In genomic region chr1:26771285-26771642, GRCh38 we compare ENCODE assay signal across 9 cellular contexts. TPM values are rescaled to one million over a fixed set of nuclear protein-coding genes. Genes with fewer than 3 reads are reported as not detected.
A peak's percentile ranks its signal among the peaks of the same experiment; 100 is the strongest.
DNase-seq lines count a peak whose midpoint lies in the region; ATAC-seq, FAIRE-seq and TF ChIP-seq lines count a peak whose summit lies in the region.
"Had no signal": no experiment of that assay in that cellular context is flagged by ENCODE, and none has a peak within 500 bp of the region (broad histone marks: within the 10 kb centered on the region; RNA-seq: fewer than 3 reads in every experiment).

No MANE protein-coding gene starts in this region.

- H3K4me1 Mint-ChIP-seq in activated T-cell treated with anti-CD3 and anti-CD28 coated beads, Interleukin-2, amount 50 U/mL, for 72 hours (ENCODE audit: low read depth) = peaks cover 38% of the 10 kb centered on the region

- H3K9me3 ChIP-seq in GM12878 (replicated peaks; ENCODE audit: control insufficient read depth, insufficient read depth, low read length) = no peaks in the 10 kb centered on the region
- H3K9me3 ChIP-seq in mesenchymal stem cell (ENCODE audit: control insufficient read depth, low read length) = no peaks in the 10 kb centered on the region
- H3K9me3 ChIP-seq in transverse colon = no peaks in the 10 kb centered on the region
- H3K9me3 ChIP-seq in thyroid gland = no peaks in the 10 kb centered on the region

- peaks cover 61 to 77% of the 10 kb centered on the region in 2 experiments for H3K36me3 ChIP-seq in GM12878 (ENCODE audit: control insufficient read depth in 2 of 2, insufficient read depth in 2 of 2, low read length in 1 of 2)
- H3K36me3 ChIP-seq in mesenchymal stem cell (ENCODE audit: control insufficient read depth in 1 of 2, insufficient read depth in 2 of 2, low read depth in 1 of 2, low read length in 2 of 2) = peaks cover 49 to 84% of the 10 kb centered on the region in 2 experiments
- H3K36me3 ChIP-seq in transverse colon = peaks cover 0 to 84% (median 33%) of the 10 kb centered on the region in 4 donors
- peaks cover 78 to 91% of the 10 kb centered on the region in 2 donors for H3K36me3 ChIP-seq in thyroid gland

- H2BK12ac ChIP-seq in mesenchymal stem cell (ENCODE audit: low read length in 2 of 2) = no peak overlapping the region

- no peak overlapping the region for H3K9ac ChIP-seq in GM12878 (ENCODE audit: control insufficient read depth, insufficient read depth, low read length)
- peak overlapping the region; percentile 85 for H3K9ac ChIP-seq in mesenchymal stem cell (ENCODE audit: low read length)

- TF ChIP-seq RAD21 in GM12878 (IDR thresholded peaks at IDR 0.05; ENCODE audit: insufficient read depth, low read depth, low read length) = no peak

- H3K14ac ChIP-seq in mesenchymal stem cell (ENCODE audit: low read length in 2 of 2) = no peak overlapping the region

- no peak overlapping the region for H2BK120ac ChIP-seq in mesenchymal stem cell (ENCODE audit: low read depth, low read length)

- peak overlapping the region; percentile 21 for H2BK15ac ChIP-seq in mesenchymal stem cell (ENCODE audit: low read depth, poor library complexity, severe bottlenecking)

- no peak for DNase-seq in activated T-cell treated with anti-CD3 and anti-CD28 coated beads, Interleukin-2, amount 50 U/mL, for 72 hours
- no peak for DNase-seq in activated T-cell treated with anti-CD3 and anti-CD28 coated beads, Interleukin-2, amount 50 U/mL, for 48 hours
- DNase-seq in GM12878 (ENCODE audit: low read depth, low spot score) = no peak
- no peak for DNase-seq in mesenchymal stem cell
- DNase-seq in transverse colon = no peak
- no peak for DNase-seq in HK-2 (ENCODE audit: unreplicated experiment)
- DNase-seq in islet precursor cell = no peak
- DNase-seq in thyroid gland = no peak

- no peaks in the 10 kb centered on the region for H3K27me3 Mint-ChIP-seq in activated T-cell treated with anti-CD3 and anti-CD28 coated beads, Interleukin-2, amount 50 U/mL, for 72 hours (ENCODE audit: low read depth)

- H4K91ac ChIP-seq in mesenchymal stem cell (ENCODE audit: low read length) = peak overlapping the region; percentile 21

- TF ChIP-seq CTCF in GM12878 (IDR thresholded peaks at IDR 0.05 in 2 of 3, conservative IDR thresholded peaks at IDR 0.05 in 1 of 3; ENCODE audit: control insufficient read depth in 2 of 3, extremely low read depth in 1 of 3, insufficient read depth in 1 of 3, low read depth in 3 of 3, low read length in 3 of 3) (no peak), transverse colon (IDR thresholded peaks at IDR 0.05) (no peak), thyroid gland (IDR thresholded peaks at IDR 0.05) (no peak)

- no peak overlapping the region for H3K4ac ChIP-seq in mesenchymal stem cell (ENCODE audit: low read depth in 1 of 2, low read length in 2 of 2)

- H3K27me3 ChIP-seq in GM12878 (replicated peaks in 1 of 2; ENCODE audit: control insufficient read depth in 2 of 2, insufficient read depth in 2 of 2, low read length in 1 of 2) (no peaks in the 10 kb centered on the region), mesenchymal stem cell (ENCODE audit: control insufficient read depth in 1 of 2, insufficient read depth in 1 of 2, low read length in 2 of 2) (no peaks in the 10 kb centered on the region), transverse colon (no peaks in the 10 kb centered on the region), thyroid gland (no peaks in the 10 kb centered on the region)

- no peaks in the 10 kb centered on the region; the same call in 1 of the 2 replicates for H4K20me1 ChIP-seq in GM12878 (ENCODE audit: control insufficient read depth, insufficient read depth)

- CTCF ChIA-PET in GM12878 (lab: Yijun Ruan, JAX) = interaction anchor here (1.0 to 1.4 kb wide), 4 partner anchors 18 to 172 kb away, joined by 3 to 4 read pairs (median 4); no protein-coding TSS in a partner anchor

- no peaks in the 10 kb centered on the region; the same call in 1 of the 2 replicates for H3K79me2 ChIP-seq in GM12878 (ENCODE audit: control insufficient read depth, insufficient read depth, low read length)

- RAD21 ChIA-PET in GM12878 (lab: Charles Lee; ENCODE audit: unreplicated experiment) = interaction anchor here (0.6 to 1.4 kb wide), 3 partner anchors 74 to 94 kb away, joined by 3 to 4 read pairs (median 4); no protein-coding TSS in a partner anchor

- H3K79me1 ChIP-seq in mesenchymal stem cell (replicated peaks; ENCODE audit: low read length, poor library complexity, severe bottlenecking) = peaks cover 32% of the 10 kb centered on the region

- H3K23ac ChIP-seq in mesenchymal stem cell (ENCODE audit: low read length in 2 of 2) = no peak overlapping the region

- no peak overlapping the region for H3K4me3 Mint-ChIP-seq in activated T-cell treated with anti-CD3 and anti-CD28 coated beads, Interleukin-2, amount 50 U/mL, for 72 hours

- no peak overlapping the region for H3K18ac ChIP-seq in mesenchymal stem cell (ENCODE audit: low read depth in 1 of 2, low read length in 2 of 2)

- no peak overlapping the region for H2BK5ac ChIP-seq in mesenchymal stem cell (ENCODE audit: low read depth, low read length, poor library complexity, severe bottlenecking)

- SMC1A ChIA-PET in GM12878 (lab: Charles Lee; ENCODE audit: uncharacterized antibody, unreplicated experiment) = interaction anchor here (0.6 to 2.0 kb wide), 8 partner anchors 15 to 233 kb away, joined by 3 to 7 read pairs (median 4); partner anchors contain the start of gene PIGV

- H3K4me2 ChIP-seq in GM12878 (ENCODE audit: control insufficient read depth, insufficient read depth) (no peak overlapping the region), mesenchymal stem cell (ENCODE audit: low read length, poor library complexity, severe bottlenecking) (no peak overlapping the region)

- intact Hi-C loops in GM12878 (cut with micrococcal nuclease; ENCODE audit: unreplicated experiment) (no loop called here), transverse colon (cut with DNase I; ENCODE audit: low total_unique reads) (no loop called here), thyroid gland (cut with DNase I) (no loop called here)

- TF ChIP-seq EP300 in GM12878 (IDR thresholded peaks at IDR 0.05; ENCODE audit: borderline replicate concordance in 1 of 2, control insufficient read depth in 1 of 2, low read depth in 2 of 2, low read length in 2 of 2) (no peak), transverse colon (IDR thresholded peaks at IDR 0.05; ENCODE audit: low read depth) (no peak)

- peaks cover 26 to 71% of the 10 kb centered on the region in 2 donors for H3K36me3 Mint-ChIP-seq in activated T-cell treated with anti-CD3 and anti-CD28 coated beads, Interleukin-2, amount 50 U/mL, for 72 hours (ENCODE audit: insufficient read depth in 2 of 2)

- H3K4me3 ChIP-seq in GM12878 (no peak overlapping the region), mesenchymal stem cell (ENCODE audit: insufficient read depth in 1 of 2, low read depth in 1 of 2, low read length in 2 of 2) (peak overlapping the region in 1 of 2 experiments; percentile 2), transverse colon (no peak overlapping the region), thyroid gland (replicated peaks in 1 of 3) (no peak overlapping the region)

- H4K8ac ChIP-seq in mesenchymal stem cell (ENCODE audit: low read length) = no peak overlapping the region

- H2AK5ac ChIP-seq in mesenchymal stem cell (ENCODE audit: low read length, severe bottlenecking) = peak overlapping the region; percentile 21

- in situ Hi-C loops in GM12878 (cut with MboI) (no loop called here), transverse colon (cut with MboI; ENCODE audit: low pct_ligation_motif_present in 1 of 4, low pct_unique_long_range_greater_than_20kb in 1 of 4, low sequenced_read_pairs in 3 of 4) (no loop called here)

- POLR2A ChIA-PET in GM12878 (lab: Charles Lee) = interaction anchor here (0.6 to 1.5 kb wide), 3 partner anchors 10 to 471 kb away, joined by 3 to 4 read pairs (median 3); no protein-coding TSS in a partner anchor

- H3K9me3 Mint-ChIP-seq in activated T-cell treated with anti-CD3 and anti-CD28 coated beads, Interleukin-2, amount 50 U/mL, for 72 hours = no peaks in the 10 kb centered on the region

- H3K4me1 ChIP-seq in GM12878 (ENCODE audit: control insufficient read depth, insufficient read depth, low read length) (peaks cover 7% of the 10 kb centered on the region; the same call in 1 of the 2 replicates), mesenchymal stem cell (ENCODE audit: control insufficient read depth, insufficient read depth, low read depth, low read length) (peaks cover 25% of the 10 kb centered on the region), transverse colon (peaks cover 8 to 20% (median 16%) of the 10 kb centered on the region in 4 donors), thyroid gland (peaks cover 0 to 22% of the 10 kb centered on the region in 2 donors)

- 32% methylated on average over 3 of the region's 3 CpGs for WGBS in GM12878 (ENCODE audit: insufficient coverage, insufficient replicate concordance, low lambda C conversion rate, missing lambda C conversion rate)
- WGBS in mesenchymal stem cell = 20% methylated on average over 3 of the region's 3 CpGs
- WGBS in transverse colon (ENCODE audit: low coverage in 1 of 2), 2 donors = 55% methylated on average over 3 of the region's 3 CpGs; no CpG with 5 or more reads in 1 of the 2 donors
- 53 to 66% methylated on average over 3 of the region's 3 CpGs for WGBS in thyroid gland, 2 donors

- H3K27ac ChIP-seq in GM12878 (ENCODE audit: control insufficient read depth, insufficient read depth) = no peak overlapping the region
- H3K27ac ChIP-seq in mesenchymal stem cell (ENCODE audit: low read length, poor library complexity, severe bottlenecking) = peak overlapping the region; percentile 56
- H3K27ac ChIP-seq in transverse colon = peak overlapping the region; percentile 42 to 67 (median 61)
- H3K27ac ChIP-seq in thyroid gland = peak overlapping the region in 1 of 3 donors; percentile 49

- H3K27ac Mint-ChIP-seq in activated T-cell treated with anti-CD3 and anti-CD28 coated beads, Interleukin-2, amount 50 U/mL, for 72 hours = peak overlapping the region; percentile 87

- BruUV-seq in GM12878 (replicated peaks; lab: Mats Ljungman, UMichigan) = no TSS peak

- H2AFZ ChIP-seq in GM12878 (ENCODE audit: control insufficient read depth, low read depth, low read length) = no peak overlapping the region
- H2AFZ ChIP-seq in mesenchymal stem cell (ENCODE audit: low read depth, low read length) = no peak overlapping the region

- peak in 1 of 2 donors; percentile 28 for ATAC-seq in activated T-cell treated with anti-CD3 and anti-CD28 coated beads, Interleukin-2, amount 50 U/mL, for 72 hours (replicated peaks in 1 of 2)
- ATAC-seq in GM12878 = no peak; the same call in 1 of the 3 replicates

- TF ChIP-seq POLR2A in GM12878 (IDR thresholded peaks at IDR 0.05; ENCODE audit: low read depth, low read length) = 0 out of 2 replicates have a peak, but pooled peaks have one; percentile 9
- TF ChIP-seq POLR2A in transverse colon (IDR thresholded peaks at IDR 0.05) = no peak
- TF ChIP-seq POLR2A in thyroid gland (IDR thresholded peaks at IDR 0.05) = no peak

- no peak for FAIRE-seq in GM12878 (lab: Jason Lieb, UNC)
- FAIRE-seq: GM18507 had no signal

RNA-seq across cellular contexts. Expression of gene PIGV, which starts 16.5 kb away (rescaled TPM):
- total RNA-seq in activated T-cell treated with anti-CD3 and anti-CD28 coated beads, Interleukin-2, amount 50 U/mL, for 72 hours = 10 to 100 TPM; 19.4 to 20.0 TPM
- total RNA-seq in GM12878 (2013; cell fraction: nucleolus; rRNA removed) = 25.1 and 27.4 TPM in 2 replicates
- total RNA-seq in GM12878 (2014; rRNA removed) (13.5 and 15.4 TPM in 2 replicates), GM12878 (2014; rRNA removed; fragmentation: Illumina TruSeq; extraction: Trizol) (10.9 and 11.1 TPM in 2 replicates), GM12878 (2021) (10.4 and 10.7 TPM in 2 replicates), transverse colon (10 to 100 TPM; 16.1 to 32.2 (median 24.2) TPM), thyroid gland (10 to 100 TPM; 20.5 to 39.4 (median 27.8) TPM)
- polyA plus RNA-seq in GM12878 (2011; ENCODE audit: low read depth) = 8.8 TPM
- polyA plus RNA-seq in GM12878 (2011; rRNA removed) (11.0 and 17.3 TPM in 2 replicates), GM12878 (2014; fragmentation: Illumina TruSeq; extraction: Trizol) (10.4 and 11.2 TPM in 2 replicates), GM12878 (2014; fragmentation: Nextera tagmentation; extraction: Ambion mirVana) (10 to 100 TPM in 1 of 2 experiments, 1 to 10 TPM in 1; 8.8 to 12.8 TPM), GM12878 (2014; rRNA removed) (8.0 and 9.8 TPM in 2 replicates), GM12878 (2016; fragmentation: Nextera tagmentation; extraction: Ambion mirVana) (10 to 100 TPM; 15.8 to 18.1 TPM)
- 18.7 and 19.3 TPM in 2 replicates for polyA plus RNA-seq in GM12878 (2011; cell fraction: cytosol; rRNA removed)
- 14.3 and 16.5 TPM in 2 replicates for polyA plus RNA-seq in GM12878 (2011; cell fraction: nucleus; rRNA removed)
- 12.6 and 14.0 TPM in 2 replicates for polyA plus RNA-seq in GM12878 (2012)
- polyA minus RNA-seq in GM12878 (2011; rRNA and poly(A)+ RNA removed) = 17.5 and 26.6 TPM in 2 replicates
- 4.3 and 5.8 TPM in 2 replicates for polyA minus RNA-seq in GM12878 (2011; cell fraction: cytosol; rRNA and poly(A)+ RNA removed)
- 11.5 and 19.5 TPM in 2 replicates for polyA minus RNA-seq in GM12878 (2011; cell fraction: nucleus; rRNA and poly(A)+ RNA removed)
- polyA plus RNA-seq in mesenchymal stem cell (2013, experiment 1 of 2) = 8.1 TPM
- 8.6 TPM for polyA plus RNA-seq in mesenchymal stem cell (2013, experiment 2 of 2)

RNA-seq across cellular contexts. Expression of gene ZDHHC18, which starts 55.2 kb away (rescaled TPM):
- 10 to 100 TPM; 64.4 to 80.2 TPM for total RNA-seq in activated T-cell treated with anti-CD3 and anti-CD28 coated beads, Interleukin-2, amount 50 U/mL, for 72 hours
- 51.2 and 54.8 TPM in 2 replicates for total RNA-seq in GM12878 (2013; cell fraction: nucleolus; rRNA removed)
- 22.0 and 25.0 TPM in 2 replicates for total RNA-seq in GM12878 (2014; rRNA removed)
- 17.3 and 17.6 TPM in 2 replicates for total RNA-seq in GM12878 (2014; rRNA removed; fragmentation: Illumina TruSeq; extraction: Trizol)
- total RNA-seq in GM12878 (2021) = 34.4 and 35.9 TPM in 2 replicates
- 7.9 TPM for polyA plus RNA-seq in GM12878 (2011; ENCODE audit: low read depth)
- 41.8 and 81.2 TPM in 2 replicates for polyA plus RNA-seq in GM12878 (2011; rRNA removed)
- 113 and 114 TPM in 2 replicates for polyA plus RNA-seq in GM12878 (2011; cell fraction: cytosol; rRNA removed)
- 122 and 163 TPM in 2 replicates for polyA plus RNA-seq in GM12878 (2011; cell fraction: nucleus; rRNA removed)
- polyA plus RNA-seq in GM12878 (2012) = 30.3 and 34.7 TPM in 2 replicates
- polyA plus RNA-seq in GM12878 (2014; fragmentation: Illumina TruSeq; extraction: Trizol) = 31.7 and 39.1 TPM in 2 replicates
- 1 to 10 TPM in 1 of 2 experiments, under 1 TPM in 1; 0.40 to 1.2 TPM for polyA plus RNA-seq in GM12878 (2014; fragmentation: Nextera tagmentation; extraction: Ambion mirVana)
- 40.7 and 42.7 TPM in 2 replicates for polyA plus RNA-seq in GM12878 (2014; rRNA removed)
- 1 to 10 TPM; 1.3 to 2.0 TPM for polyA plus RNA-seq in GM12878 (2016; fragmentation: Nextera tagmentation; extraction: Ambion mirVana)
- 65.5 and 92.0 TPM in 2 replicates for polyA minus RNA-seq in GM12878 (2011; rRNA and poly(A)+ RNA removed)
- polyA minus RNA-seq in GM12878 (2011; cell fraction: cytosol; rRNA and poly(A)+ RNA removed) = 22.5 and 32.2 TPM in 2 replicates
- 14.6 and 18.0 TPM in 2 replicates for polyA minus RNA-seq in GM12878 (2011; cell fraction: nucleus; rRNA and poly(A)+ RNA removed)
- 24.7 TPM for polyA plus RNA-seq in mesenchymal stem cell (2013, experiment 1 of 2)
- 24.1 TPM for polyA plus RNA-seq in mesenchymal stem cell (2013, experiment 2 of 2)
- 10 to 100 TPM in 3 of 4 donors, 1 to 10 TPM in 1; 4.4 to 37.3 (median 28.0) TPM for total RNA-seq in transverse colon
- 10 to 100 TPM; 11.4 to 33.1 (median 21.4) TPM for total RNA-seq in thyroid gland
